ENCODE assay signal across 21 cellular contexts in genomic region chr16:14105976-14106375, GRCh38. TPM values are rescaled to one million over a fixed set of nuclear protein-coding genes. Genes with fewer than 3 reads are reported as not detected.
DNase-seq lines count a peak whose midpoint lies in the region; ATAC-seq, FAIRE-seq and TF ChIP-seq lines count a peak whose summit lies in the region.
"Had no signal": no experiment of that assay in that cellular context is flagged by ENCODE, and none has a peak within 500 bp of the region (broad histone marks: within the 10 kb centered on the region; RNA-seq: fewer than 3 reads in every experiment).

No MANE protein-coding gene starts in this region.

- H3K27me3 ChIP-seq in esophagus squamous epithelium: no peaks in the 10 kb centered on the region
- no peaks in the 10 kb centered on the region for H3K27me3 ChIP-seq in osteoblast (ENCODE audit: insufficient read depth, low read length)
- no peaks in the 10 kb centered on the region for H3K27me3 ChIP-seq in thymus (ENCODE audit: control insufficient read depth, insufficient read depth)

- H3K4me3 ChIP-seq in esophagus squamous epithelium (no peak overlapping the region), osteoblast (ENCODE audit: insufficient read depth, low read length) (no peak overlapping the region), thymus (ENCODE audit: low read length) (no peak overlapping the region)
- H3K4me3 ChIP-seq: GM23248 had no signal

- no peak overlapping the region for H3K4me2 ChIP-seq in osteoblast (ENCODE audit: insufficient read depth, low read length)

- no peak for ATAC-seq in HG03045 (IDR thresholded peaks at IDR 0.05; ENCODE audit: unreplicated experiment)

- H4K20me1 ChIP-seq in osteoblast (ENCODE audit: insufficient read depth, low read length): peaks cover 11% of the 10 kb centered on the region

- intact Hi-C loops in esophagus squamous epithelium (cut with DNase I): no loop called here

- 82 to 83% methylated on average over 1 to 2 of the region's 2 CpGs for WGBS in esophagus squamous epithelium, 2 donors
- 94% methylated on average over 2 of the region's 2 CpGs for WGBS in thymus

- H3K27ac ChIP-seq in esophagus squamous epithelium (peak overlapping the region in 3 of 4 donors; percentile 38 to 72 (median 68)), osteoblast (ENCODE audit: low read depth, low read length) (no peak overlapping the region), thymus (ENCODE audit: low read depth) (peak overlapping the region; percentile 26)
- H3K27ac ChIP-seq: GM23248 had no signal

- DNase-seq in NCI-H2107 treated with DMSO at 0.1 percent for 48 hours (lab: John Stamatoyannopoulos, UW; ENCODE audit: unreplicated experiment) (peak; percentile 22), NCI-H2107 (lab: John Stamatoyannopoulos, UW) (no peak), esophagus squamous epithelium (lab: John Stamatoyannopoulos, UW) (no peak), osteoblast (ENCODE audit: insufficient read length, low spot score, missing footprints) (peak; percentile 26), cerebellum (ENCODE audit: low spot score) (no peak), HTR-8/SVneo (ENCODE audit: insufficient read length, low spot score) (no peak)
- DNase-seq: C1 segment of cervical spinal cord; COR-L47; DND-41; GDM1; GM23248; Karpas-422; NCI-H1105 treated with DMSO at 0.1 percent for 48 hours; NCI-H187; NCI-H526 treated with DMSO at 0.1 percent for 48 hours; NK-92 treated with Interleukin-12 subunit alpha and Interleukin-12 subunit beta, amount 100 ng/mL, for 24 hours; OCI-M1; RPMI8226 had no signal

- TF ChIP-seq POLR2A in esophagus squamous epithelium (IDR thresholded peaks at IDR 0.05): no peak

- H3K9me3 ChIP-seq in esophagus squamous epithelium (no peaks in the 10 kb centered on the region), osteoblast (ENCODE audit: low read depth, low read length) (no peaks in the 10 kb centered on the region), thymus (ENCODE audit: control insufficient read depth) (no peaks in the 10 kb centered on the region)

- peaks cover 13 to 86% (median 59%) of the 10 kb centered on the region in 3 donors for H3K4me1 ChIP-seq in esophagus squamous epithelium
- peaks cover 12% of the 10 kb centered on the region for H3K4me1 ChIP-seq in osteoblast (ENCODE audit: insufficient read depth, low read length)
- H3K4me1 ChIP-seq in thymus (ENCODE audit: control insufficient read depth, insufficient read depth, low read length): peaks cover 2% of the 10 kb centered on the region

- no peak overlapping the region for H2AFZ ChIP-seq in osteoblast (ENCODE audit: low read length)
- H2AFZ ChIP-seq: GM23248 had no signal

- H3K36me3 ChIP-seq in esophagus squamous epithelium: no peaks in the 10 kb centered on the region
- no peaks in the 10 kb centered on the region for H3K36me3 ChIP-seq in osteoblast (ENCODE audit: insufficient read depth, low read length)
- H3K36me3 ChIP-seq in thymus (ENCODE audit: control insufficient read depth, insufficient read depth): no peaks in the 10 kb centered on the region

- H3K79me2 ChIP-seq in osteoblast (ENCODE audit: insufficient read depth, low read length): peaks cover 20% of the 10 kb centered on the region

- no peak for FAIRE-seq in HTR-8/SVneo (lab: Jason Lieb, UNC)
- FAIRE-seq: GM12892 had no signal

- TF ChIP-seq CTCF in esophagus squamous epithelium (IDR thresholded peaks at IDR 0.05): no peak
- no peak for TF ChIP-seq CTCF in osteoblast (IDR thresholded peaks at IDR 0.05; ENCODE audit: extremely low read depth, low read depth, low read length)

RNA-seq across cellular contexts. Expression of gene MRTFB, which starts 34.9 kb away (rescaled TPM):
- total RNA-seq in esophagus squamous epithelium: 10 to 100 TPM; 17.1 to 77.8 (median 21.9) TPM
- 11.6 and 12.4 TPM in 2 replicates for total RNA-seq in osteoblast
- polyA plus RNA-seq in thymus: 10.7 TPM
- total RNA-seq in cerebellum: 43.4 TPM

Comparison
In these comparisons a context has a peak if more than half of its experiments do, and no peak if none do; other contexts are left out.
1. DNase-seq: peak in NCI-H2107 treated with DMSO at 0.1 percent for 48 hours (single experiment) and osteoblast (single experiment); none in NCI-H2107 (single experiment), esophagus squamous epithelium (single experiment), cerebellum (single experiment) and HTR-8/SVneo (single experiment).